8 cellular contexts compared by ENCODE assay signal in the genomic region with DNA sequence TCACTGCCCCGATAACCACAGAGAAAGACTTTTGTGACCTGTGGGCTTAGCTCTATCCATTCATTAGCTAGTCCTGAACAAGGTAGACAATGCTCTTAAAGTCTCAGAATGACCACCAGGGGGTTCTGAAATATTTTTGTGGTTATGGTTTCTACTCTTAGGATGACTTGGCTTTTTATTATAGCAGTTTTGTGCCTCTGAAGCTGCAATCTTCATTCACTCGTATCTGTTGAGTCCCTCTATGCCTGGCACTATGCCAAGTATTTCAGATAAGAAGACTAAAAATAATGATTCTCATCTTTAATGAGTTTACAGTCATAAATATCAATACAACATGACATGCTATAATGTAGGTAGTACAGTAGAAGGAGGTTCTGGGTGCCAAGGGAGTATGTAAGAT.
DNase-seq lines count a peak whose midpoint lies in the region; ATAC-seq and TF ChIP-seq lines count a peak whose summit lies in the region.

No MANE protein-coding gene starts in this region.

- no peaks in the 10 kb centered on the region for H3K27me3 ChIP-seq in colonic mucosa

- no peaks in the 10 kb centered on the region for H3K9me3 ChIP-seq in colonic mucosa

- no peak overlapping the region for H3K9ac ChIP-seq in colonic mucosa (ENCODE audit: low read depth in 2 of 2, low read length in 2 of 2)

- TF ChIP-seq CTCF in GM12865 (IDR thresholded peaks at IDR 0.05; ENCODE audit: insufficient read depth, low read depth, low read length, missing control alignments) (peak; percentile 37), astrocyte of the spinal cord (IDR thresholded peaks at IDR 0.05; ENCODE audit: low read depth, low read length) (peak; percentile 22), colonic mucosa (IDR thresholded peaks at IDR 0.05) (no peak)

- no peaks in the 10 kb centered on the region for H3K36me3 ChIP-seq in colonic mucosa

- no peak overlapping the region for H3K27ac ChIP-seq in colonic mucosa

- no peaks in the 10 kb centered on the region for H3K4me1 ChIP-seq in colonic mucosa

- intact Hi-C loops in colonic mucosa (cut with DNase I), result no loop called here

- DNase-seq in GM12865 (ENCODE audit: low read depth) (peak; percentile 74), astrocyte of the spinal cord (ENCODE audit: low read depth, low spot score) (peak; percentile 7), germinal center (ENCODE audit: low spot score) (no peak), colonic mucosa (no peak), SHP77 treated with DMSO at 0.1 percent for 48 hours (lab: John Stamatoyannopoulos, UW) (no peak)
- no peak for DNase-seq in activated naive CD4-positive, alpha-beta T cell treated with Interleukin-2 at 50 U/mL for 16 hours

- in situ Hi-C loops in astrocyte of the spinal cord (cut with HindIII; ENCODE audit: low sequenced_read_pairs), result no loop called here

- H3K4me3 ChIP-seq in GM12865 (ENCODE audit: low read depth, low read length), result no peak overlapping the region
- no peak overlapping the region for H3K4me3 ChIP-seq in astrocyte of the spinal cord (ENCODE audit: low read depth, low read length)
- H3K4me3 ChIP-seq in colonic mucosa, result no peak overlapping the region

- ATAC-seq in GM21447 (IDR thresholded peaks at IDR 0.05; ENCODE audit: unreplicated experiment) (peak; percentile 97), HG03521 (IDR thresholded peaks at IDR 0.05; ENCODE audit: unreplicated experiment) (peak; percentile 98)

Comparison
In these comparisons a context has a peak if more than half of its experiments do, and no peak if none do; other contexts are left out.
1. DNase-seq: peak in GM12865 (single experiment) and astrocyte of the spinal cord (single experiment); none in activated naive CD4-positive, alpha-beta T cell treated with Interleukin-2 at 50 U/mL for 16 hours (single experiment), germinal center (single experiment), colonic mucosa (single experiment) and SHP77 treated with DMSO at 0.1 percent for 48 hours (single experiment).